1 cellular context compared by ENCODE assay signal in the genomic region with DNA sequence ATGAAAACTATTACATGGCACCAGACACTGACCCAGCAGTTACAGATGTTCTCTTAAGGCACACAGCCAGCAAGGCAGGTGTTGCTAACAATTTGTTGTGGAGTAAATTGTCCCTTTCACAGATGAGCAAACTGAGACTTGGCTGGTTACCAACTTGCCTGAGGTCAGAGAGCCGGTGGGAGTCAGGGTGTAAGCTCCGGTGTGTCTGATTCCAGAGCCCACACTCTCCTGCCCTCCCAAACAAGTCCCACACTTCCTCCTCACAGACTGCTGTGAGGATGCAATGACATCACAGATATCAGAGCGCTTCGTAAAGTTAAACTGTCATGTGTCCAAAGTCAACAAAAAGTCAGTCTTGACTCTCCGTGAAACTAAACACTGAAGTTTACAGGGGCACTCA.
A peak's percentile ranks its signal among the peaks of the same experiment; 100 is the strongest.
TF ChIP-seq lines count a peak whose summit lies in the region.

No MANE protein-coding gene starts in this region.

TF ChIP-seq in A549, 52 proteins besides CTCF, POLR2A, EP300 and RAD21 (continued from another document):
- TF ChIP-seq RARB (CRISPR knock-in tag; IDR thresholded peaks at IDR 0.05) (no peak), HEYL (CRISPR knock-in tag; IDR thresholded peaks at IDR 0.05) (no peak), BHLHE40 (IDR thresholded peaks at IDR 0.05; ENCODE audit: low read depth, low read length) (no peak), ZFP36 (IDR thresholded peaks at IDR 0.05; ENCODE audit: borderline replicate concordance, partially characterized antibody) (no peak), HDAC2 (IDR thresholded peaks at IDR 0.05) (peak; percentile 75; the same call in 1 of the 2 replicates), RNF2 (IDR thresholded peaks at IDR 0.05; ENCODE audit: borderline replicate concordance, low read depth) (no peak), JUN (IDR thresholded peaks at IDR 0.05) (no peak), SMC3 (IDR thresholded peaks at IDR 0.05) (no peak), RCOR1 (IDR thresholded peaks at IDR 0.05; ENCODE audit: low read depth, low read length) (peak; percentile 94; the same call in 1 of the 2 replicates)
- TF ChIP-seq, protein P1, sequence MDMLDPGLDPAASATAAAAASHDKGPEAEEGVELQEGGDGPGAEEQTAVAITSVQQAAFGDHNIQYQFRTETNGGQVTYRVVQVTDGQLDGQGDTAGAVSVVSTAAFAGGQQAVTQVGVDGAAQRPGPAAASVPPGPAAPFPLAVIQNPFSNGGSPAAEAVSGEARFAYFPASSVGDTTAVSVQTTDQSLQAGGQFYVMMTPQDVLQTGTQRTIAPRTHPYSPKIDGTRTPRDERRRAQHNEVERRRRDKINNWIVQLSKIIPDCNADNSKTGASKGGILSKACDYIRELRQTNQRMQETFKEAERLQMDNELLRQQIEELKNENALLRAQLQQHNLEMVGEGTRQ (IDR thresholded peaks at IDR 0.05), result no peak
- TF ChIP-seq, protein P2, sequence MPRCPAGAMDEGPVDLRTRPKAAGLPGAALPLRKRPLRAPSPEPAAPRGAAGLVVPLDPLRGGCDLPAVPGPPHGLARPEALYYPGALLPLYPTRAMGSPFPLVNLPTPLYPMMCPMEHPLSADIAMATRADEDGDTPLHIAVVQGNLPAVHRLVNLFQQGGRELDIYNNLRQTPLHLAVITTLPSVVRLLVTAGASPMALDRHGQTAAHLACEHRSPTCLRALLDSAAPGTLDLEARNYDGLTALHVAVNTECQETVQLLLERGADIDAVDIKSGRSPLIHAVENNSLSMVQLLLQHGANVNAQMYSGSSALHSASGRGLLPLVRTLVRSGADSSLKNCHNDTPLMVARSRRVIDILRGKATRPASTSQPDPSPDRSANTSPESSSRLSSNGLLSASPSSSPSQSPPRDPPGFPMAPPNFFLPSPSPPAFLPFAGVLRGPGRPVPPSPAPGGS (IDR thresholded peaks at IDR 0.05), result no peak
